ENCODE assay signal across 1 cellular context in genomic region chr6:13434777-13435176, GRCh38.
TF ChIP-seq lines count a peak whose summit lies in the region.

No MANE protein-coding gene starts in this region.

TF ChIP-seq in HepG2, 621 proteins besides CTCF, POLR2A, EP300 and RAD21:
- TF ChIP-seq ZNF451 (CRISPR knock-in tag; IDR thresholded peaks at IDR 0.05) = no peak
- TF ChIP-seq FOXK2 (IDR thresholded peaks at IDR 0.05) = no peak
- no peak for TF ChIP-seq ZBTB10 (CRISPR knock-in tag; IDR thresholded peaks at IDR 0.05; ENCODE audit: borderline replicate concordance)
- no peak for TF ChIP-seq ZNF83 (CRISPR knock-in tag; IDR thresholded peaks at IDR 0.05; ENCODE audit: borderline replicate concordance)
- TF ChIP-seq MYNN (CRISPR knock-in tag; IDR thresholded peaks at IDR 0.05; ENCODE audit: low read depth) = no peak
- TF ChIP-seq ZNF512 (CRISPR knock-in tag; IDR thresholded peaks at IDR 0.05) = no peak
- no peak for TF ChIP-seq ZNF550 (CRISPR knock-in tag; IDR thresholded peaks at IDR 0.05; ENCODE audit: borderline replicate concordance)
- TF ChIP-seq DR1 (CRISPR knock-in tag; IDR thresholded peaks at IDR 0.05) = no peak
- no peak for TF ChIP-seq TMF1 (CRISPR knock-in tag; IDR thresholded peaks at IDR 0.05; ENCODE audit: low read depth)
- TF ChIP-seq, protein P1, sequence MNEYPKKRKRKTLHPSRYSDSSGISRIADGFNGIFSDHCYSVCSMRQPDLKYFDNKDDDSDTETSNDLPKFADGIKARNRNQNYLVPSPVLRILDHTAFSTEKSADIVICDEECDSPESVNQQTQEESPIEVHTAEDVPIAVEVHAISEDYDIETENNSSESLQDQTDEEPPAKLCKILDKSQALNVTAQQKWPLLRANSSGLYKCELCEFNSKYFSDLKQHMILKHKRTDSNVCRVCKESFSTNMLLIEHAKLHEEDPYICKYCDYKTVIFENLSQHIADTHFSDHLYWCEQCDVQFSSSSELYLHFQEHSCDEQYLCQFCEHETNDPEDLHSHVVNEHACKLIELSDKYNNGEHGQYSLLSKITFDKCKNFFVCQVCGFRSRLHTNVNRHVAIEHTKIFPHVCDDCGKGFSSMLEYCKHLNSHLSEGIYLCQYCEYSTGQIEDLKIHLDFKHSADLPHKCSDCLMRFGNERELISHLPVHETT (CRISPR knock-in tag; conservative IDR thresholded peaks at IDR 0.05) = no peak
- TF ChIP-seq HOXA3 (CRISPR knock-in tag; IDR thresholded peaks at IDR 0.05) = 0 out of 2 replicates have a peak, but pooled peaks have one; percentile 35
- TF ChIP-seq, protein P2, sequence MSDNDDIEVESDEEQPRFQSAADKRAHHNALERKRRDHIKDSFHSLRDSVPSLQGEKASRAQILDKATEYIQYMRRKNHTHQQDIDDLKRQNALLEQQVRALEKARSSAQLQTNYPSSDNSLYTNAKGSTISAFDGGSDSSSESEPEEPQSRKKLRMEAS (IDR thresholded peaks at IDR 0.05) = 0 out of 2 replicates have a peak, but pooled peaks have one; percentile 39
- no peak for TF ChIP-seq SALL2 (CRISPR knock-in tag; IDR thresholded peaks at IDR 0.05)
- TF ChIP-seq ZBTB49 (CRISPR knock-in tag; IDR thresholded peaks at IDR 0.05; ENCODE audit: borderline replicate concordance) = no peak
- TF ChIP-seq SRSF9 (IDR thresholded peaks at IDR 0.05; ENCODE audit: borderline replicate concordance, insufficient read depth, low read depth, low read length, poor library complexity, severe bottlenecking) = no peak
